8 cellular contexts compared by ENCODE assay signal in genomic region chr2:113755690-113756063, GRCh38. TPM values are rescaled to one million over a fixed set of nuclear protein-coding genes. Genes with fewer than 3 reads are reported as not detected.
A peak's percentile ranks its signal among the peaks of the same experiment; 100 is the strongest.
DNase-seq lines count a peak whose midpoint lies in the region; FAIRE-seq and TF ChIP-seq lines count a peak whose summit lies in the region.

No MANE protein-coding gene starts in this region.

- no peaks in the 10 kb centered on the region for H3K27me3 ChIP-seq in NT2/D1 (ENCODE audit: insufficient read depth, insufficient read length)

- TF ChIP-seq CTCF in mesothelial cell of epicardium (IDR thresholded peaks at IDR 0.05; ENCODE audit: unreplicated experiment): no peak

- no peaks in the 10 kb centered on the region for H3K9me3 ChIP-seq in NT2/D1 (ENCODE audit: insufficient read depth, low read length)

- DNase-seq in activated CD4-positive, alpha-beta T cell treated with anti-CD3 and anti-CD28 coated beads, Interleukin-2, amount 10 ng/mL, durations not matched to agents 24 days and 14 days: no peak
- DNase-seq in activated CD4-positive, alpha-beta T cell treated with anti-CD3 and anti-CD28 coated beads, Interleukin-2, amount 50 U/mL, for 4 hours: no peak
- no peak for DNase-seq in NT2/D1 (ENCODE audit: low read depth, low spot score)
- no peak for DNase-seq in mesothelial cell of epicardium (ENCODE audit: low spot score in 2 of 2, unreplicated experiment in 2 of 2)
- DNase-seq in COLO829 (ENCODE audit: low spot score): no peak
- no peak for DNase-seq in H54 (ENCODE audit: insufficient read length, low spot score)
- DNase-seq in NCI-H1048 (lab: John Stamatoyannopoulos, UW): no peak

- H3K36me3 ChIP-seq in NT2/D1 (ENCODE audit: insufficient read depth, insufficient read length, low read length): peaks cover 31% of the 10 kb centered on the region

- no peak for FAIRE-seq in H54 (lab: Jason Lieb, UNC)

- peaks cover 21% of the 10 kb centered on the region for H3K4me1 Mint-ChIP-seq in activated CD4-positive, alpha-beta T cell treated with anti-CD3 and anti-CD28 coated beads, Interleukin-2, amount 10 ng/mL, durations not matched to agents 24 days and 14 days
- peaks cover 5% of the 10 kb centered on the region for H3K4me1 Mint-ChIP-seq in dendritic cell treated with granulocyte-macrophage colony-stimulating factor and Interleukin-4, amounts not matched to agents 40 ng/mL and 50 ng/mL, for 4 days (ENCODE audit: low read depth)
- peaks cover 21% of the 10 kb centered on the region for H3K4me1 Mint-ChIP-seq in mesothelial cell of epicardium

- intact Hi-C loops in activated CD4-positive, alpha-beta T cell treated with anti-CD3 and anti-CD28 coated beads, Interleukin-2, amount 10 ng/mL, durations not matched to agents 24 days and 14 days (cut with micrococcal nuclease): loop anchor here (1.0 to 5.0 kb wide), 4 partner anchors 37 to 222 kb away; partner anchors contain the start of gene ACTR3
- intact Hi-C loops in dendritic cell treated with granulocyte-macrophage colony-stimulating factor and Interleukin-4, amounts not matched to agents 40 ng/mL and 50 ng/mL, for 4 days (cut with micrococcal nuclease): loop anchor here (2.0 kb wide), 1 partner anchor 135 kb away; the partner anchor contains the start of gene ACTR3

- no peak for TF ChIP-seq POLR2A in H54 (IDR thresholded peaks at IDR 0.05; ENCODE audit: low read depth, low read length)

- peak overlapping the region; percentile 98 for H3K9ac ChIP-seq in NT2/D1 (ENCODE audit: insufficient read length, low read depth)

- no peaks in the 10 kb centered on the region for H3K9me3 Mint-ChIP-seq in activated CD4-positive, alpha-beta T cell treated with anti-CD3 and anti-CD28 coated beads, Interleukin-2, amount 10 ng/mL, durations not matched to agents 24 days and 14 days
- H3K9me3 Mint-ChIP-seq in dendritic cell treated with granulocyte-macrophage colony-stimulating factor and Interleukin-4, amounts not matched to agents 40 ng/mL and 50 ng/mL, for 4 days: no peaks in the 10 kb centered on the region
- H3K9me3 Mint-ChIP-seq in mesothelial cell of epicardium: no peaks in the 10 kb centered on the region

- H3K27me3 Mint-ChIP-seq in activated CD4-positive, alpha-beta T cell treated with anti-CD3 and anti-CD28 coated beads, Interleukin-2, amount 10 ng/mL, durations not matched to agents 24 days and 14 days: no peaks in the 10 kb centered on the region
- no peaks in the 10 kb centered on the region for H3K27me3 Mint-ChIP-seq in dendritic cell treated with granulocyte-macrophage colony-stimulating factor and Interleukin-4, amounts not matched to agents 40 ng/mL and 50 ng/mL, for 4 days
- no peaks in the 10 kb centered on the region for H3K27me3 Mint-ChIP-seq in mesothelial cell of epicardium (ENCODE audit: low read depth)

- peak overlapping the region; percentile 93 for H3K4me3 Mint-ChIP-seq in activated CD4-positive, alpha-beta T cell treated with anti-CD3 and anti-CD28 coated beads, Interleukin-2, amount 10 ng/mL, durations not matched to agents 24 days and 14 days
- H3K4me3 Mint-ChIP-seq in dendritic cell treated with granulocyte-macrophage colony-stimulating factor and Interleukin-4, amounts not matched to agents 40 ng/mL and 50 ng/mL, for 4 days: peak overlapping the region; percentile 87
- peak overlapping the region; percentile 94 for H3K4me3 Mint-ChIP-seq in mesothelial cell of epicardium

- H3K4me1 ChIP-seq in NT2/D1 (ENCODE audit: insufficient read depth, insufficient read length): no peaks in the 10 kb centered on the region

- peaks cover 20% of the 10 kb centered on the region for H3K36me3 Mint-ChIP-seq in activated CD4-positive, alpha-beta T cell treated with anti-CD3 and anti-CD28 coated beads, Interleukin-2, amount 10 ng/mL, durations not matched to agents 24 days and 14 days (ENCODE audit: low read depth)
- peaks cover 41% of the 10 kb centered on the region for H3K36me3 Mint-ChIP-seq in dendritic cell treated with granulocyte-macrophage colony-stimulating factor and Interleukin-4, amounts not matched to agents 40 ng/mL and 50 ng/mL, for 4 days (ENCODE audit: low read depth)
- peaks cover 11% of the 10 kb centered on the region for H3K36me3 Mint-ChIP-seq in mesothelial cell of epicardium

- peak overlapping the region; percentile 96 for H3K4me3 ChIP-seq in NT2/D1 (ENCODE audit: insufficient read length, low read depth)

- peak overlapping the region; percentile 100 for H3K27ac Mint-ChIP-seq in activated CD4-positive, alpha-beta T cell treated with anti-CD3 and anti-CD28 coated beads, Interleukin-2, amount 10 ng/mL, durations not matched to agents 24 days and 14 days
- H3K27ac Mint-ChIP-seq in dendritic cell treated with granulocyte-macrophage colony-stimulating factor and Interleukin-4, amounts not matched to agents 40 ng/mL and 50 ng/mL, for 4 days: peak overlapping the region; percentile 95
- H3K27ac Mint-ChIP-seq in mesothelial cell of epicardium: peak overlapping the region; percentile 96

RNA-seq across cellular contexts. Expression of gene SLC35F5, which starts 0.8 kb away (rescaled TPM):
- 24.1 and 25.1 TPM in 2 replicates for total RNA-seq in activated CD4-positive, alpha-beta T cell treated with anti-CD3 and anti-CD28 coated beads, Interleukin-2, amount 10 ng/mL, durations not matched to agents 24 days and 14 days
- 57.5 to 64.4 TPM (median 58.9 TPM) in 3 replicates for total RNA-seq in mesothelial cell of epicardium
